1 cellular context compared by ENCODE assay signal in genomic region chr11:62799486-62799885, GRCh38.
TF ChIP-seq lines count a peak whose summit lies in the region.

No MANE protein-coding gene starts in this region.

TF ChIP-seq in K562, 482 proteins besides CTCF, POLR2A, EP300 and RAD21:
- TF ChIP-seq RERE (CRISPR knock-in tag; IDR thresholded peaks at IDR 0.05; ENCODE audit: borderline replicate concordance) (no peak), RBFOX2 (IDR thresholded peaks at IDR 0.05; ENCODE audit: low read depth, low read length) (peak; percentile 44; the same call in 1 of the 2 replicates)
